28 cellular contexts compared by ENCODE assay signal in the genomic region with DNA sequence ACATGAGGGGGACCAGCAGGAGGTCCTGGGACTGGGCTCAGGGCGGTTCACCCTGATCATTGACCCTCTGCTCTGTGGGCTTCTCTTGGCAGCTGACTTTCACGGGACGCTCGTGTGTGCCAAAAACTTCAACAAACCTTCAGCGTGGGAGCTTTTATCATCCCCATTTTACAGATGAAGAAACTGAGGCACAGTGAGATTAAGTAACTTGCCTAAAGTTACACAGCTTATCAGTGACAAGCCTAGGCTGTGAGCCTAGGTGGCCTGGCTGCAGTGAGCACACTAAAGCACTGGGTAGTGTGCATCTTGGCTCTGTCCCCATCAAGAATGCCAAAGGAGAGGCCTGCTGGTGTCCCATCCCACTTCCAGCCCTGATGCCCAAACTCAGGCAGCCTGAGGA.
"Had no signal": no experiment of that assay in that cellular context is flagged by ENCODE, and none has a peak within 500 bp of the region (broad histone marks: within the 10 kb centered on the region; RNA-seq: fewer than 3 reads in every experiment).

No MANE protein-coding gene starts in this region.

- H3K9me3 Mint-ChIP-seq: naive thymus-derived CD4-positive, alpha-beta T cell; natural killer cell; nephron progenitor cell; neural crest cell; stimulated activated effector memory CD8-positive, alpha-beta T cell treated with anti-CD3 and anti-CD28 coated beads, Interleukin-12 subunit alpha, Interleukin-12 subunit beta, amount 100 ng/mL, for 72 hours; stimulated activated naive B cell treated with anti-CD40 and anti-IgM and Interleukin-4, amounts not matched to agents 10 μg/mL and 1 μg/mL and 100 μg/mL, for 72 hours; stimulated activated naive CD8-positive, alpha-beta T cell treated with anti-CD3 and anti-CD28 coated beads, Interleukin-15, Interleukin-2, amounts not matched to agents 100 ng/mL and 50 ng/mL, for 24 hours had no signal

- ATAC-seq: naive thymus-derived CD4-positive, alpha-beta T cell; natural killer cell; pancreas; sciatic nerve; stimulated activated effector memory CD8-positive, alpha-beta T cell treated with anti-CD3 and anti-CD28 coated beads, Interleukin-12 subunit alpha, Interleukin-12 subunit beta, amount 100 ng/mL, for 72 hours; stimulated activated naive B cell treated with anti-CD40 and anti-IgM and Interleukin-4, amounts not matched to agents 10 μg/mL and 1 μg/mL and 100 μg/mL, for 72 hours had no signal

- H3K36me3 ChIP-seq: pancreas, prostate gland, right atrium auricular region, stomach, thoracic aorta, thyroid gland, tibial nerve, upper lobe of left lung, vagina had no signal

- H3K27me3 Mint-ChIP-seq: naive thymus-derived CD4-positive, alpha-beta T cell; stimulated activated naive B cell treated with anti-CD40 and anti-IgM and Interleukin-4, amounts not matched to agents 10 μg/mL and 1 μg/mL and 100 μg/mL, for 72 hours; stimulated activated naive CD8-positive, alpha-beta T cell treated with anti-CD3 and anti-CD28 coated beads, Interleukin-15, Interleukin-2, amounts not matched to agents 100 ng/mL and 50 ng/mL, for 24 hours had no signal

- H3K4me1 Mint-ChIP-seq: stimulated activated naive B cell treated with anti-CD40 and anti-IgM and Interleukin-4, amounts not matched to agents 10 μg/mL and 1 μg/mL and 100 μg/mL, for 72 hours had no signal

- H3K4me3 Mint-ChIP-seq: naive thymus-derived CD4-positive, alpha-beta T cell; natural killer cell; nephron progenitor cell; neural crest cell; stimulated activated effector memory CD8-positive, alpha-beta T cell treated with anti-CD3 and anti-CD28 coated beads, Interleukin-12 subunit alpha, Interleukin-12 subunit beta, amount 100 ng/mL, for 72 hours; stimulated activated naive B cell treated with anti-CD40 and anti-IgM and Interleukin-4, amounts not matched to agents 10 μg/mL and 1 μg/mL and 100 μg/mL, for 72 hours; stimulated activated naive CD8-positive, alpha-beta T cell treated with anti-CD3 and anti-CD28 coated beads, Interleukin-15, Interleukin-2, amounts not matched to agents 100 ng/mL and 50 ng/mL, for 24 hours had no signal

- H3K27me3 ChIP-seq: neutrophil, pancreas, right atrium auricular region, stomach, thyroid gland, tibial nerve, upper lobe of left lung, vagina had no signal

- H3K9me3 ChIP-seq: neutrophil, pancreas, prostate gland, right atrium auricular region, stomach, thoracic aorta, thyroid gland, tibial nerve, upper lobe of left lung, vagina had no signal

- H3K4me3 ChIP-seq: pancreas, prostate gland, right atrium auricular region, skin epidermis, stomach, thoracic aorta, thyroid gland, tibial nerve, upper lobe of left lung, vagina had no signal

- DNase-seq: naive thymus-derived CD4-positive, alpha-beta T cell; natural killer cell; nephron progenitor cell; nucleus accumbens; retina; stimulated activated CD4-positive, alpha-beta T cell treated with anti-CD3 and anti-CD28 coated beads, Interleukin-15, amount 100 ng/mL, for 24 hours; stimulated activated CD4-positive, alpha-beta T cell treated with anti-CD3 and anti-CD28 coated beads, Interleukin-2, amount 100 ng/mL, for 24 hours; stimulated activated CD4-positive, alpha-beta T cell treated with anti-CD3 and anti-CD28 coated beads, Interleukin-2, amount 100 ng/mL, for 48 hours; stimulated activated CD4-positive, alpha-beta T cell treated with anti-CD3 and anti-CD28 coated beads, Interleukin-4, amount 100 ng/mL, for 24 hours; stimulated activated naive B cell treated with anti-CD40 and anti-IgM and Interleukin-4, amounts not matched to agents 10 μg/mL and 1 μg/mL and 100 μg/mL, for 72 hours; stimulated activated naive CD4-positive, alpha-beta T cell treated with Interleukin-2 at 50 U/mL for 16 hours; stomach; thyroid gland; trophoblast cell; upper lobe of left lung had no signal

- H3K36me3 Mint-ChIP-seq: naive thymus-derived CD4-positive, alpha-beta T cell; natural killer cell; stimulated activated naive B cell treated with anti-CD40 and anti-IgM and Interleukin-4, amounts not matched to agents 10 μg/mL and 1 μg/mL and 100 μg/mL, for 72 hours had no signal

- H3K27ac Mint-ChIP-seq: natural killer cell; stimulated activated effector memory CD8-positive, alpha-beta T cell treated with anti-CD3 and anti-CD28 coated beads, Interleukin-12 subunit alpha, Interleukin-12 subunit beta, amount 100 ng/mL, for 72 hours; stimulated activated naive B cell treated with anti-CD40 and anti-IgM and Interleukin-4, amounts not matched to agents 10 μg/mL and 1 μg/mL and 100 μg/mL, for 72 hours; stimulated activated naive CD8-positive, alpha-beta T cell treated with anti-CD3 and anti-CD28 coated beads, Interleukin-15, Interleukin-2, amounts not matched to agents 100 ng/mL and 50 ng/mL, for 24 hours had no signal

- FAIRE-seq: pancreas, urothelium cell line had no signal

- H3K4me1 ChIP-seq: pancreas, prostate gland, thyroid gland had no signal

- H3K27ac ChIP-seq: neutrophil, pancreas, prostate gland, right atrium auricular region, skin epidermis, stomach, thoracic aorta, thyroid gland, tibial nerve, upper lobe of left lung, vagina had no signal
